In the genomic region with DNA sequence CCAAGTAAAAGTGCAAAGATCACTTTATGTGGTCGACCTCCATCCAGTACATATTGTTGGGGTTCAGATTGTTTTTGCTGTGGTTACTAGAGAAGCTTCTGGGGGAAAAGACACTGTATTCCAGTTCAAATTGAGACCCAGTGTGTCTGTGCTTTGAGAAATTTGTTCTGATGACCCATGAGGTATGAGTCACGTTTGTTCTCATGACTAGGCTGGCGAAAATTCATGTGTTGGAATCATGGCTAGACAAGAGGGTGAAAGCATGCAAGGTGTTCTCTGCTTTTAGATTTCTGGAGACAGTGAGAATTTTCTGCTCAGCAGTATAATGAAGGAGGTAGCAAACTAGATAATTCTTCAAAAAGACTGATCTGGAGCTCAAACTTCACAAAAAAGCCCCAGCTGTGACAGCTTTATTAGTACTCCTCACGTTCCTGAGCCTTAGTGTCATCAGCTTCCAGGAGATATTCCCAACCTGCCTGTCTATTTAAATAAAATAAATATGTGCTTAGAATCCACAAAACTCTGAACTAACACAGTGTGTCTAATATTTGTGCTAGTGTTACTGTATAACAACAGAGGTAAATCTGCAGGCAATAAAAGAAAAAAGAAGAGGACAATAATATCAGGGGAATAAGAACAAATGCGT, we compare ENCODE assay signal across 20 cellular contexts. TPM values are rescaled to one million over a fixed set of nuclear protein-coding genes. Genes with fewer than 3 reads are reported as not detected.
DNase-seq lines count a peak whose midpoint lies in the region; FAIRE-seq and TF ChIP-seq lines count a peak whose summit lies in the region.
"Had no signal": no experiment of that assay in that cellular context is flagged by ENCODE, and none has a peak within 500 bp of the region (broad histone marks: within the 10 kb centered on the region; RNA-seq: fewer than 3 reads in every experiment).

No MANE protein-coding gene starts in this region.

- peak overlapping the region; percentile 35 for H3K4me2 ChIP-seq in mammary epithelial cell (ENCODE audit: insufficient read depth, low read depth, low read length)
- peak overlapping the region; percentile 13 for H3K4me2 ChIP-seq in keratinocyte (ENCODE audit: control insufficient read depth, extremely low read depth, insufficient read depth, low read depth, low read length)

- no peaks in the 10 kb centered on the region for H3K9me3 ChIP-seq in mammary epithelial cell (replicated peaks; ENCODE audit: insufficient read depth, low read length)
- no peaks in the 10 kb centered on the region for H3K9me3 ChIP-seq in keratinocyte (ENCODE audit: control insufficient read depth, low read depth, low read length)
- H3K9me3 ChIP-seq: upper lobe of left lung had no signal

- dilution Hi-C loops in mammary epithelial cell (cut with HindIII; ENCODE audit: low sequenced_read_pairs) (no loop called here), keratinocyte (cut with MboI; ENCODE audit: extremely low pct_ligation_motif_present, low sequenced_read_pairs) (no loop called here)

- H2AFZ ChIP-seq in mammary epithelial cell (ENCODE audit: low read depth, low read length) = no peak overlapping the region
- H2AFZ ChIP-seq in keratinocyte (ENCODE audit: control insufficient read depth, low read length) = no peak overlapping the region
- H2AFZ ChIP-seq: parathyroid adenoma had no signal

- 32% methylated on average over 5 of the region's 5 CpGs for WGBS in mammary epithelial cell (ENCODE audit: low coverage, missing lambda C conversion rate)

- TF ChIP-seq CTCF in mammary epithelial cell (conservative IDR thresholded peaks at IDR 0.05 in 1 of 2, IDR thresholded peaks at IDR 0.05 in 1 of 2; ENCODE audit: extremely low read depth in 1 of 2, insufficient read depth in 1 of 2, low read depth in 1 of 2, low read length in 2 of 2) = no peak
- no peak for TF ChIP-seq CTCF in keratinocyte (optimal IDR thresholded peaks at IDR 0.05 in 1 of 3, IDR thresholded peaks at IDR 0.05 in 1 of 3, conservative IDR thresholded peaks at IDR 0.05 in 1 of 3; ENCODE audit: extremely low read depth in 1 of 3, insufficient read depth in 2 of 3, low read length in 3 of 3)

- H3K4me3 ChIP-seq in mammary epithelial cell (replicated peaks in 1 of 3; ENCODE audit: insufficient read depth in 1 of 3, low read depth in 2 of 3, low read length in 3 of 3) (no peak overlapping the region), keratinocyte (ENCODE audit: control insufficient read depth in 2 of 3, extremely low read depth in 1 of 3, insufficient read depth in 2 of 3, low read depth in 1 of 3, low read length in 3 of 3) (no peak overlapping the region)
- H3K4me3 ChIP-seq: upper lobe of left lung had no signal

- no TSS peak for BruUV-seq in mammary epithelial cell (replicated peaks; lab: Mats Ljungman, UMichigan)

- H3K4me1 Mint-ChIP-seq in activated CD4-positive, alpha-beta memory T cell treated with anti-CD3 and anti-CD28 coated beads, Interleukin-2, amount 10 ng/mL, durations not matched to agents 7 days and 5 days = no peaks in the 10 kb centered on the region
- H3K4me1 Mint-ChIP-seq: brain had no signal

- FAIRE-seq in keratinocyte (lab: Jason Lieb, UNC) = peak; percentile 81

- H3K27me3 ChIP-seq in mammary epithelial cell (ENCODE audit: insufficient read depth, low read length) (no peaks in the 10 kb centered on the region), keratinocyte (ENCODE audit: control insufficient read depth, extremely low read depth, insufficient read depth, low read length) (no peaks in the 10 kb centered on the region)
- H3K27me3 ChIP-seq: upper lobe of left lung had no signal

- no peaks in the 10 kb centered on the region for H3K27me3 Mint-ChIP-seq in activated CD4-positive, alpha-beta memory T cell treated with anti-CD3 and anti-CD28 coated beads, Interleukin-2, amount 10 ng/mL, durations not matched to agents 7 days and 5 days
- H3K27me3 Mint-ChIP-seq: activated CD4-positive, alpha-beta memory T cell treated with anti-CD3 and anti-CD28 coated beads for 36 hours had no signal

- H3K79me2 ChIP-seq in mammary epithelial cell (ENCODE audit: insufficient read depth, low read length) = no peaks in the 10 kb centered on the region
- no peaks in the 10 kb centered on the region for H3K79me2 ChIP-seq in keratinocyte (ENCODE audit: control insufficient read depth, insufficient read depth, low read length)
- H3K79me2 ChIP-seq: parathyroid adenoma had no signal

- POLR2A ChIA-PET in activated CD4-positive, alpha-beta memory T cell treated with anti-CD3 and anti-CD28 coated beads, Interleukin-2, amount 10 ng/mL, durations not matched to agents 7 days and 5 days (lab: Charles Lee) = no interaction called here

- peak; percentile 36 for DNase-seq in ACHN
- DNase-seq in HT1080 (ENCODE audit: low read depth) = peak; percentile 57
- peak; percentile 62 for DNase-seq in mammary epithelial cell
- no peak for DNase-seq in keratinocyte (ENCODE audit: low read depth, low spot score)
- no peak for DNase-seq in NCI-H446 (lab: John Stamatoyannopoulos, UW)
- no peak for DNase-seq in stimulated activated CD4-positive, alpha-beta T cell treated with anti-CD3 and anti-CD28 coated beads, Interleukin-2, amount 100 ng/mL, for 48 hours
- no peak for DNase-seq in NCI-H2107 treated with DMSO at 0.1 percent for 48 hours (lab: John Stamatoyannopoulos, UW; ENCODE audit: unreplicated experiment)
- DNase-seq in activated CD4-positive, alpha-beta memory T cell treated with anti-CD3 and anti-CD28 coated beads, Interleukin-2, amount 10 ng/mL, durations not matched to agents 7 days and 5 days = no peak
- DNase-seq: activated CD4-positive, alpha-beta memory T cell treated with anti-CD3 and anti-CD28 coated beads for 36 hours; DMS 273 treated with DMSO at 0.1 percent for 48 hours; KG1; NCI-H187; stimulated activated CD8-positive, alpha-beta memory T cell treated with anti-CD3 and anti-CD28 coated beads, Interleukin-4, amount 100 ng/mL, for 48 hours; upper lobe of left lung had no signal

- H3K4me1 ChIP-seq in mammary epithelial cell (ENCODE audit: insufficient read depth, low read length) (peaks cover 12% of the 10 kb centered on the region), keratinocyte (ENCODE audit: control insufficient read depth, extremely low read depth, insufficient read depth, low read length) (peaks cover 24% of the 10 kb centered on the region)
- H3K4me1 ChIP-seq: parathyroid adenoma, upper lobe of left lung had no signal

- H3K9ac ChIP-seq in mammary epithelial cell (ENCODE audit: insufficient read depth, low read length) (no peak overlapping the region), keratinocyte (ENCODE audit: control insufficient read depth, extremely low read depth, insufficient read depth, low read length) (no peak overlapping the region)
- H3K9ac ChIP-seq: parathyroid adenoma had no signal

- H3K9me3 Mint-ChIP-seq in activated CD4-positive, alpha-beta memory T cell treated with anti-CD3 and anti-CD28 coated beads, Interleukin-2, amount 10 ng/mL, durations not matched to agents 7 days and 5 days = no peaks in the 10 kb centered on the region
- H3K9me3 Mint-ChIP-seq: activated CD4-positive, alpha-beta memory T cell treated with anti-CD3 and anti-CD28 coated beads for 36 hours; activated T-helper 2 cell treated with anti-CD3 and anti-CD28 coated beads, Interferon-gamma antibody, Interleukin-2, Interleukin-4, amounts not matched to agents 10 μg/mL and 5 μg/mL and 100 μg/mL, durations not matched to agents 14 hours and 24 hours and 36 hours; brain had no signal

- in situ Hi-C loops in ACHN (cut with HindIII; ENCODE audit: low pct_ligation_motif_present, low pct_unique_long_range_greater_than_20kb, low sequenced_read_pairs) (no loop called here), mammary epithelial cell (cut with MboI; ENCODE audit: low sequenced_read_pairs in 2 of 2) (no loop called here)

- H3K27ac ChIP-seq in mammary epithelial cell (ENCODE audit: insufficient read depth, low read depth, low read length) (no peak overlapping the region), keratinocyte (ENCODE audit: control insufficient read depth, insufficient read depth, low read length) (no peak overlapping the region)
- H3K27ac ChIP-seq: parathyroid adenoma, upper lobe of left lung had no signal

- H4K20me1 ChIP-seq in mammary epithelial cell (ENCODE audit: insufficient read depth, low read length) (no peaks in the 10 kb centered on the region), keratinocyte (ENCODE audit: control insufficient read depth, extremely low read depth, insufficient read depth, low read length) (no peaks in the 10 kb centered on the region)

- no peak overlapping the region for H3K4me3 Mint-ChIP-seq in activated CD4-positive, alpha-beta memory T cell treated with anti-CD3 and anti-CD28 coated beads, Interleukin-2, amount 10 ng/mL, durations not matched to agents 7 days and 5 days
- H3K4me3 Mint-ChIP-seq: activated CD4-positive, alpha-beta memory T cell treated with anti-CD3 and anti-CD28 coated beads for 36 hours; brain had no signal

- no peaks in the 10 kb centered on the region for H3K36me3 ChIP-seq in mammary epithelial cell (ENCODE audit: insufficient read depth, low read length)
- H3K36me3 ChIP-seq in keratinocyte (ENCODE audit: control insufficient read depth in 2 of 2, extremely low read depth in 1 of 2, insufficient read depth in 2 of 2, low read length in 2 of 2) = no peaks in the 10 kb centered on the region
- H3K36me3 ChIP-seq: upper lobe of left lung had no signal

- no peaks in the 10 kb centered on the region for H3K9me1 ChIP-seq in keratinocyte (ENCODE audit: control insufficient read depth, extremely low read depth, insufficient read depth, low read length)

- H3K27ac Mint-ChIP-seq in activated CD4-positive, alpha-beta memory T cell treated with anti-CD3 and anti-CD28 coated beads, Interleukin-2, amount 10 ng/mL, durations not matched to agents 7 days and 5 days = no peak overlapping the region
- H3K27ac Mint-ChIP-seq: activated CD4-positive, alpha-beta memory T cell treated with anti-CD3 and anti-CD28 coated beads for 36 hours; activated T-helper 2 cell treated with anti-CD3 and anti-CD28 coated beads, Interferon-gamma antibody, Interleukin-2, Interleukin-4, amounts not matched to agents 10 μg/mL and 5 μg/mL and 100 μg/mL, durations not matched to agents 14 hours and 24 hours and 36 hours; brain had no signal

- CTCF ChIA-PET in mammary epithelial cell (lab: Charles Lee; ENCODE audit: low non-redundant PET) = no interaction called here
- CTCF ChIA-PET in activated CD4-positive, alpha-beta memory T cell treated with anti-CD3 and anti-CD28 coated beads, Interleukin-2, amount 10 ng/mL, durations not matched to agents 7 days and 5 days (lab: Charles Lee) = no interaction called here

- H3K36me3 Mint-ChIP-seq in activated CD4-positive, alpha-beta memory T cell treated with anti-CD3 and anti-CD28 coated beads, Interleukin-2, amount 10 ng/mL, durations not matched to agents 7 days and 5 days (ENCODE audit: low read depth) = no peaks in the 10 kb centered on the region
- H3K36me3 Mint-ChIP-seq: activated CD4-positive, alpha-beta memory T cell treated with anti-CD3 and anti-CD28 coated beads for 36 hours; brain had no signal

- intact Hi-C loops in mammary epithelial cell (cut with micrococcal nuclease) = loop anchor here (2.0 to 10.0 kb wide), 4 partner anchors 181 to 807 kb away; partner anchors contain the start of gene TMEM47

RNA-seq across cellular contexts. Expression of gene FAM47B, which starts 24.4 kb away (rescaled TPM):
- not detected in 2 replicates for total RNA-seq in HT1080 (2014; rRNA removed; shearing (Covaris generic))
- polyA plus RNA-seq in HT1080 (2015; cell fraction: cytosol; rRNA removed) = not detected in 2 replicates
- not detected in 2 replicates for polyA plus RNA-seq in HT1080 (2015; cell fraction: nucleus; rRNA removed)
- total RNA-seq in mammary epithelial cell = not detected
- not detected for polyA plus RNA-seq in mammary epithelial cell
- polyA minus RNA-seq in mammary epithelial cell = not detected
- not detected in 3 replicates for polyA plus RNA-seq in keratinocyte
- polyA plus RNA-seq in keratinocyte (2011; ENCODE audit: low read depth) = not detected
- not detected in 2 replicates for polyA plus RNA-seq in keratinocyte (2011; cell fraction: cytosol; rRNA removed)
- not detected in 2 replicates for polyA plus RNA-seq in keratinocyte (2011; cell fraction: nucleus; rRNA removed)
- not detected in 2 replicates for polyA plus RNA-seq in keratinocyte (2012; ENCODE audit: low replicate concordance)
- polyA minus RNA-seq in keratinocyte = not detected in 3 replicates
- polyA minus RNA-seq in keratinocyte (2011; cell fraction: cytosol; rRNA and poly(A)+ RNA removed) = not detected
- not detected in 2 replicates for polyA minus RNA-seq in keratinocyte (2011; cell fraction: nucleus; rRNA and poly(A)+ RNA removed)
- total RNA-seq in activated CD4-positive, alpha-beta memory T cell treated with anti-CD3 and anti-CD28 coated beads, Interleukin-2, amount 10 ng/mL, durations not matched to agents 7 days and 5 days = not detected
- total RNA-seq: activated CD4-positive, alpha-beta memory T cell treated with anti-CD3 and anti-CD28 coated beads for 36 hours; activated T-helper 2 cell treated with anti-CD3 and anti-CD28 coated beads, Interferon-gamma antibody, Interleukin-2, Interleukin-4, amounts not matched to agents 10 μg/mL and 5 μg/mL and 100 μg/mL, durations not matched to agents 14 hours and 24 hours and 36 hours; endothelial cell of umbilical vein; mononuclear cell; Right ventricle myocardium inferior; upper lobe of left lung had no signal
- polyA plus RNA-seq: endothelial cell of umbilical vein had no signal

Comparison
In these comparisons a context has a peak if more than half of its experiments do, and no peak if none do; other contexts are left out.
1. DNase-seq: peak in ACHN (single experiment), HT1080 (single experiment) and mammary epithelial cell (single experiment); none in keratinocyte (single experiment), NCI-H446 (0 of 2), stimulated activated CD4-positive, alpha-beta T cell treated with anti-CD3 and anti-CD28 coated beads, Interleukin-2, amount 100 ng/mL, for 48 hours (0 of 2), NCI-H2107 treated with DMSO at 0.1 percent for 48 hours (single experiment) and activated CD4-positive, alpha-beta memory T cell treated with anti-CD3 and anti-CD28 coated beads, Interleukin-2, amount 10 ng/mL, durations not matched to agents 7 days and 5 days (single experiment).